23 cellular contexts compared by ENCODE assay signal in the genomic region with DNA sequence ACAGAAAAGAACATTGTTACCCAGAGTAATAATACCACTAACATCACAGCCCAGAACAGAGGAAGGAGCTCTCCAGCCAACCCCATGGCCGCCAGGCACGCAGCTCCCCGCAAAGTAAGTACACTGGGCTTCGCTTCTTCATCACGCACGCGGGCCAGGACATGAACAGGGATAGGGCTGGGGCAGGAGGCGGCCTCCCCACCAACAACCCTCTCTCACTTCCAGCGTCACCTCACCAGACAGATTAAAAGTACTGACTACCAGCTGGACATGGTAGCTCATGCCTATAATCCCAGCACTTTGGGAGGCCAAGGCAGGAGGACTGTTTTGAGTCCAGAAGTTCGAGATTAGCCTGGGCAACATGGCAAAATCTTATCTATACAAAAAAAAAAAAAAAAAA.
DNase-seq lines count a peak whose midpoint lies in the region; ATAC-seq and TF ChIP-seq lines count a peak whose summit lies in the region.
"Had no signal": no experiment of that assay in that cellular context is flagged by ENCODE, and none has a peak within 500 bp of the region (broad histone marks: within the 10 kb centered on the region; RNA-seq: fewer than 3 reads in every experiment).

No MANE protein-coding gene starts in this region.

- in situ Hi-C loops in mammary epithelial cell (cut with MboI; ENCODE audit: low sequenced_read_pairs in 2 of 2), result loop anchor here (25.0 kb wide), 2 partner anchors 402 to 2002 kb away; partner anchors contain the start of gene C1orf174 (in 1 of the 2)

- no peaks in the 10 kb centered on the region for H3K79me2 ChIP-seq in mammary epithelial cell (ENCODE audit: insufficient read depth, low read length)

- no peak overlapping the region for H3K9ac ChIP-seq in mammary epithelial cell (ENCODE audit: insufficient read depth, low read length)
- H3K9ac ChIP-seq: KMS-11 had no signal

- no peaks in the 10 kb centered on the region for H4K20me1 ChIP-seq in mammary epithelial cell (ENCODE audit: insufficient read depth, low read length)

- H3K4me3 ChIP-seq in CD4-positive, CD25-positive, alpha-beta regulatory T cell (ENCODE audit: low read depth, low read length), result no peak overlapping the region
- H3K4me3 ChIP-seq in spleen (no peak overlapping the region), mammary epithelial cell (replicated peaks in 1 of 3; ENCODE audit: insufficient read depth in 1 of 3, low read depth in 2 of 3, low read length in 3 of 3) (no peak overlapping the region)
- H3K4me3 ChIP-seq: A549, SK-N-MC had no signal

- H3K27ac Mint-ChIP-seq in CD4-positive, CD25-positive, alpha-beta regulatory T cell, result peak overlapping the region in 2 of 3 donors; percentile 26 to 70
- H3K27ac Mint-ChIP-seq in T-helper 17 cell, result peak overlapping the region; percentile 90
- H3K27ac Mint-ChIP-seq in nephron progenitor cell, result peak overlapping the region; percentile 86
- H3K27ac Mint-ChIP-seq: HFFc6 had no signal

- dilution Hi-C loops in mammary epithelial cell (cut with HindIII; ENCODE audit: low sequenced_read_pairs), result no loop called here

- CTCF ChIA-PET in mammary epithelial cell (lab: Charles Lee; ENCODE audit: low non-redundant PET), result no interaction called here

- WGBS in spleen, 5 donors, result 94 to 99% (median 96%) methylated on average over 10 of the region's 10 CpGs
- WGBS in mammary epithelial cell (ENCODE audit: low coverage, missing lambda C conversion rate), result 97% methylated on average over 9 of the region's 10 CpGs

- peaks cover 8% of the 10 kb centered on the region for H3K36me3 Mint-ChIP-seq in CD4-positive, CD25-positive, alpha-beta regulatory T cell
- H3K36me3 Mint-ChIP-seq in T-helper 17 cell (ENCODE audit: low read depth), result no peaks in the 10 kb centered on the region
- H3K36me3 Mint-ChIP-seq in nephron progenitor cell (ENCODE audit: low read depth), result peaks cover 4% of the 10 kb centered on the region
- H3K36me3 Mint-ChIP-seq: CD4-positive, alpha-beta memory T cell had no signal

- intact Hi-C loops in spleen (cut with DNase I; ENCODE audit: low total_unique reads) (loop anchor here (10.0 kb wide), 1 partner anchor 399 kb away; no protein-coding TSS in a partner anchor), mammary epithelial cell (cut with micrococcal nuclease) (no loop called here)

- no peak for TF ChIP-seq CTCF in nephron progenitor cell (IDR thresholded peaks at IDR 0.05)
- no peak for TF ChIP-seq CTCF in spleen (IDR thresholded peaks at IDR 0.05 in 8 of 11, conservative IDR thresholded peaks at IDR 0.05 in 3 of 11)
- TF ChIP-seq CTCF in mammary epithelial cell (conservative IDR thresholded peaks at IDR 0.05 in 1 of 2, IDR thresholded peaks at IDR 0.05 in 1 of 2; ENCODE audit: extremely low read depth in 1 of 2, insufficient read depth in 1 of 2, low read depth in 1 of 2, low read length in 2 of 2), result no peak

- H3K36me3 ChIP-seq in CD4-positive, CD25-positive, alpha-beta regulatory T cell (ENCODE audit: control insufficient read depth, insufficient read depth, low read length), result no peaks in the 10 kb centered on the region
- H3K36me3 ChIP-seq in spleen (peaks cover 0 to 14% (median 0%) of the 10 kb centered on the region in 6 donors), mammary epithelial cell (ENCODE audit: insufficient read depth, low read length) (no peaks in the 10 kb centered on the region)

- no peaks in the 10 kb centered on the region for H3K27me3 ChIP-seq in CD4-positive, CD25-positive, alpha-beta regulatory T cell (ENCODE audit: control insufficient read depth, insufficient read depth, low read length)
- no peaks in the 10 kb centered on the region for H3K27me3 ChIP-seq in spleen (replicated peaks in 1 of 7)
- no peaks in the 10 kb centered on the region for H3K27me3 ChIP-seq in mammary epithelial cell (ENCODE audit: insufficient read depth, low read length)

- no peaks in the 10 kb centered on the region for H3K4me1 ChIP-seq in CD4-positive, CD25-positive, alpha-beta regulatory T cell (ENCODE audit: control insufficient read depth, insufficient read depth, low read length, poor library complexity, severe bottlenecking)
- H3K4me1 ChIP-seq in spleen, result peaks cover 0 to 8% (median 0%) of the 10 kb centered on the region in 6 donors
- peaks cover 8% of the 10 kb centered on the region for H3K4me1 ChIP-seq in mammary epithelial cell (ENCODE audit: insufficient read depth, low read length)
- H3K4me1 ChIP-seq: A549, Caco-2 had no signal

- no peaks in the 10 kb centered on the region for H3K9me3 ChIP-seq in CD4-positive, CD25-positive, alpha-beta regulatory T cell (ENCODE audit: control insufficient read depth in 2 of 2, low read length in 2 of 2)
- H3K9me3 ChIP-seq in T-helper 17 cell (ENCODE audit: control insufficient read depth, low read length, poor library complexity, severe bottlenecking), result no peaks in the 10 kb centered on the region
- no peaks in the 10 kb centered on the region for H3K9me3 ChIP-seq in spleen
- H3K9me3 ChIP-seq in mammary epithelial cell (replicated peaks; ENCODE audit: insufficient read depth, low read length), result no peaks in the 10 kb centered on the region
- H3K9me3 ChIP-seq: A549, Caco-2 had no signal

- H3K27me3 Mint-ChIP-seq in CD4-positive, CD25-positive, alpha-beta regulatory T cell, result no peaks in the 10 kb centered on the region
- H3K27me3 Mint-ChIP-seq in T-helper 17 cell, result no peaks in the 10 kb centered on the region
- no peaks in the 10 kb centered on the region for H3K27me3 Mint-ChIP-seq in nephron progenitor cell (ENCODE audit: low read depth, poor library complexity)
- H3K27me3 Mint-ChIP-seq: CD4-positive, alpha-beta memory T cell had no signal

- no peaks in the 10 kb centered on the region for H3K9me3 Mint-ChIP-seq in CD4-positive, CD25-positive, alpha-beta regulatory T cell
- H3K9me3 Mint-ChIP-seq in nephron progenitor cell, result no peaks in the 10 kb centered on the region
- H3K9me3 Mint-ChIP-seq: CD4-positive, alpha-beta memory T cell; HFFc6 had no signal

- no TSS peak for BruUV-seq in mammary epithelial cell (replicated peaks; lab: Mats Ljungman, UMichigan)

- H3K4me3 Mint-ChIP-seq in CD4-positive, CD25-positive, alpha-beta regulatory T cell, result no peak overlapping the region
- H3K4me3 Mint-ChIP-seq in T-helper 17 cell (no peak overlapping the region), nephron progenitor cell (no peak overlapping the region)
- H3K4me3 Mint-ChIP-seq: CD4-positive, alpha-beta memory T cell; HFFc6 had no signal

- H3K4me1 Mint-ChIP-seq in CD4-positive, CD25-positive, alpha-beta regulatory T cell, result peaks cover 3 to 12% (median 11%) of the 10 kb centered on the region in 4 donors
- H3K4me1 Mint-ChIP-seq in T-helper 17 cell (peaks cover 9% of the 10 kb centered on the region), nephron progenitor cell (peaks cover 30% of the 10 kb centered on the region)

- no peak for DNase-seq in CD4-positive, CD25-positive, alpha-beta regulatory T cell
- DNase-seq in T-helper 17 cell (no peak), nephron progenitor cell (no peak), spleen (peak; percentile 42), iPS-NIHi11 (ENCODE audit: low spot score) (no peak), mammary epithelial cell (no peak)
- DNase-seq: Caco-2; CD4-positive, alpha-beta memory T cell; DND-41; HFFc6; NCI-H1092 treated with DMSO at 0.1 percent for 48 hours; NCI-H2081; NCI-H2171; NCI-H345; NCI-H524; NCI-H774; NK-92 treated with Interleukin-12 subunit alpha and Interleukin-12 subunit beta, amount 100 ng/mL, for 24 hours; SHP77 treated with DMSO at 0.1 percent for 48 hours had no signal

- H3K4me2 ChIP-seq in mammary epithelial cell (ENCODE audit: insufficient read depth, low read depth, low read length), result no peak overlapping the region
- H3K4me2 ChIP-seq: A549, KMS-11 had no signal

- no peak overlapping the region for H2AFZ ChIP-seq in mammary epithelial cell (ENCODE audit: low read depth, low read length)

- ATAC-seq in CD4-positive, CD25-positive, alpha-beta regulatory T cell (ENCODE audit: low read depth in 2 of 2), result no peak
- ATAC-seq in T-helper 17 cell (no peak), GM21390 (IDR thresholded peaks at IDR 0.05; ENCODE audit: unreplicated experiment) (no peak), GM21737 (IDR thresholded peaks at IDR 0.05; ENCODE audit: unreplicated experiment) (no peak)
- ATAC-seq: A549 had no signal

- H3K27ac ChIP-seq in CD4-positive, CD25-positive, alpha-beta regulatory T cell (ENCODE audit: insufficient read depth, low read length, poor library complexity, severe bottlenecking), result no peak overlapping the region
- H3K27ac ChIP-seq in spleen (no peak overlapping the region), mammary epithelial cell (ENCODE audit: insufficient read depth, low read depth, low read length) (no peak overlapping the region)
- H3K27ac ChIP-seq: A549, KMS-11, SK-N-MC had no signal

- TF ChIP-seq POLR2A in spleen (IDR thresholded peaks at IDR 0.05), result no peak
